Comparison of ENCODE assay signal across 8 cellular contexts in genomic region chr14:102517412-102518062, GRCh38. TPM values are rescaled to one million over a fixed set of nuclear protein-coding genes. Genes with fewer than 3 reads are reported as not detected.
A peak's percentile ranks its signal among the peaks of the same experiment; 100 is the strongest.
DNase-seq lines count a peak whose midpoint lies in the region; ATAC-seq and TF ChIP-seq lines count a peak whose summit lies in the region.

No MANE protein-coding gene starts in this region.

- H3K27ac Mint-ChIP-seq in naive B cell: peak overlapping the region in 2 of 6 donors; percentile 75 to 85

- H3K36me3 ChIP-seq in ES-I3 (ENCODE audit: insufficient read depth, low read length) (no peaks in the 10 kb centered on the region), KMS-11 (ENCODE audit: insufficient read depth) (no peaks in the 10 kb centered on the region), ectodermal cell (ENCODE audit: control insufficient read depth, insufficient read depth, low read length) (no peaks in the 10 kb centered on the region)

- H3K4me3 ChIP-seq in KMS-11 (IDR thresholded peaks at IDR 0.05; ENCODE audit: insufficient read depth, low read depth, low read length) (no peak overlapping the region), ectodermal cell (ENCODE audit: insufficient read depth, low read depth, low read length) (peak overlapping the region; percentile 66)

- peak overlapping the region; percentile 89 for H3K9ac ChIP-seq in ES-I3 (ENCODE audit: low read depth, low read length)
- no peak overlapping the region for H3K9ac ChIP-seq in KMS-11

- no peak overlapping the region for H3K27ac ChIP-seq in KMS-11
- no peak overlapping the region for H3K27ac ChIP-seq in ectodermal cell (ENCODE audit: insufficient read depth, low read depth, low read length, poor library complexity, severe bottlenecking)

- peaks cover 4 to 31% (median 20%) of the 10 kb centered on the region in 3 donors for H3K27me3 Mint-ChIP-seq in naive B cell

- peak; percentile 5 for DNase-seq in naive B cell
- no peak for DNase-seq in UCSD-AML1 (lab: John Stamatoyannopoulos, UW; ENCODE audit: unreplicated experiment)
- no peak for DNase-seq in NCI-H1694 treated with DMSO at 0.1 percent for 48 hours (lab: John Stamatoyannopoulos, UW)

- H3K4me2 ChIP-seq in KMS-11: peak overlapping the region; percentile 52; the same call in 1 of the 2 replicates

- H3K9me3 ChIP-seq in ES-I3 (ENCODE audit: control insufficient read depth, insufficient read depth, low read length): no peaks in the 10 kb centered on the region
- H3K9me3 ChIP-seq in ectodermal cell (ENCODE audit: control insufficient read depth, low read length): no peaks in the 10 kb centered on the region

- H3K36me3 Mint-ChIP-seq in naive B cell: no peaks in the 10 kb centered on the region

- 28% methylated on average over 35 of the region's 35 CpGs for WGBS in ectodermal cell, 2 experiments

- H3K27me3 ChIP-seq in KMS-11 (ENCODE audit: insufficient read depth, low read depth): no peaks in the 10 kb centered on the region
- peaks cover 10% of the 10 kb centered on the region for H3K27me3 ChIP-seq in ectodermal cell (ENCODE audit: control insufficient read depth, insufficient read depth, low read length, poor library complexity, severe bottlenecking)

- H4K20me1 ChIP-seq in KMS-11 (ENCODE audit: insufficient read depth): no peaks in the 10 kb centered on the region

- H3K4me3 Mint-ChIP-seq in naive B cell: peak overlapping the region; percentile 37 to 90 (median 80)

- no peaks in the 10 kb centered on the region for H3K9me3 Mint-ChIP-seq in naive B cell

- H3K4me1 ChIP-seq in ES-I3 (ENCODE audit: insufficient read depth, low read length) (no peaks in the 10 kb centered on the region), KMS-11 (ENCODE audit: low read depth, poor library complexity, severe bottlenecking) (no peaks in the 10 kb centered on the region), ectodermal cell (ENCODE audit: control insufficient read depth, insufficient read depth, low read length) (peaks cover 2% of the 10 kb centered on the region)

- H2AFZ ChIP-seq in KMS-11 (ENCODE audit: low read depth): peak overlapping the region; percentile 88

- H3K79me2 ChIP-seq in KMS-11 (ENCODE audit: insufficient read depth, low read depth): no peaks in the 10 kb centered on the region

- TF ChIP-seq CTCF in KMS-11 (conservative IDR thresholded peaks at IDR 0.05; ENCODE audit: low read depth, low read length): no peak

- ATAC-seq in naive B cell (ENCODE audit: low read depth in 2 of 2) (peak in 1 of 2 donors; percentile 11), GM21447 (IDR thresholded peaks at IDR 0.05; ENCODE audit: unreplicated experiment) (no peak), HG02763 (IDR thresholded peaks at IDR 0.05; ENCODE audit: unreplicated experiment) (no peak)

- peaks cover 6 to 10% (median 8%) of the 10 kb centered on the region in 3 donors for H3K4me1 Mint-ChIP-seq in naive B cell

RNA-seq across cellular contexts. Expression of gene ANKRD9, which starts 8.0 kb away (rescaled TPM):
- polyA plus RNA-seq in ectodermal cell (2013, experiment 1 of 4): 19.2 TPM
- polyA plus RNA-seq in ectodermal cell (2013, experiment 2 of 4): 17.4 TPM
- polyA plus RNA-seq in ectodermal cell (2013, experiment 3 of 4): 25.3 TPM
- polyA plus RNA-seq in ectodermal cell (2013, experiment 4 of 4): 24.4 TPM
- polyA plus RNA-seq in naive B cell (ENCODE audit: low read depth in 6 of 6): under 1 TPM in 5 of 6 donors, not detected in 1; 0.08 to 0.49 (median 0.17) TPM
